1 cellular context compared by ENCODE assay signal in genomic region chr11:128575956-128576340, GRCh38.
TF ChIP-seq lines count a peak whose summit lies in the region.

No MANE protein-coding gene starts in this region.

TF ChIP-seq in SK-N-SH, 30 proteins besides CTCF, POLR2A, EP300 and RAD21 (continued from another document):
- no peak for TF ChIP-seq USF1 (IDR thresholded peaks at IDR 0.05; ENCODE audit: borderline replicate concordance, low read depth)
- TF ChIP-seq MEF2A (IDR thresholded peaks at IDR 0.05; ENCODE audit: borderline replicate concordance, low read depth): no peak
- no peak for TF ChIP-seq RXRA (IDR thresholded peaks at IDR 0.05; ENCODE audit: borderline replicate concordance, low read depth)
- TF ChIP-seq RFX5 (IDR thresholded peaks at IDR 0.05; ENCODE audit: low read length): no peak
- no peak for TF ChIP-seq SMC3 (IDR thresholded peaks at IDR 0.05; ENCODE audit: low read depth, low read length)
- TF ChIP-seq TAF1 (IDR thresholded peaks at IDR 0.05; ENCODE audit: borderline replicate concordance, low read depth, low read length): no peak
- no peak for TF ChIP-seq FOXM1 (IDR thresholded peaks at IDR 0.05; ENCODE audit: low read depth)
- no peak for TF ChIP-seq MXI1 (IDR thresholded peaks at IDR 0.05; ENCODE audit: low read depth, low read length)
- no peak for TF ChIP-seq GABPA (IDR thresholded peaks at IDR 0.05; ENCODE audit: low read depth)
- TF ChIP-seq SIN3A (IDR thresholded peaks at IDR 0.05; ENCODE audit: borderline replicate concordance, low read depth, low read length): no peak
- no peak for TF ChIP-seq YY1 (IDR thresholded peaks at IDR 0.05; ENCODE audit: low read depth)
- no peak for TF ChIP-seq JUND (IDR thresholded peaks at IDR 0.05)
- TF ChIP-seq TCF12 (IDR thresholded peaks at IDR 0.05): no peak
- TF ChIP-seq POLR2AphosphoS5 (IDR thresholded peaks at IDR 0.05; ENCODE audit: low read depth, low read length): no peak
- no peak for TF ChIP-seq NRF1 (IDR thresholded peaks at IDR 0.05; ENCODE audit: low read depth, low read length)
